Comparison of ENCODE assay signal across 19 cellular contexts in the genomic region with DNA sequence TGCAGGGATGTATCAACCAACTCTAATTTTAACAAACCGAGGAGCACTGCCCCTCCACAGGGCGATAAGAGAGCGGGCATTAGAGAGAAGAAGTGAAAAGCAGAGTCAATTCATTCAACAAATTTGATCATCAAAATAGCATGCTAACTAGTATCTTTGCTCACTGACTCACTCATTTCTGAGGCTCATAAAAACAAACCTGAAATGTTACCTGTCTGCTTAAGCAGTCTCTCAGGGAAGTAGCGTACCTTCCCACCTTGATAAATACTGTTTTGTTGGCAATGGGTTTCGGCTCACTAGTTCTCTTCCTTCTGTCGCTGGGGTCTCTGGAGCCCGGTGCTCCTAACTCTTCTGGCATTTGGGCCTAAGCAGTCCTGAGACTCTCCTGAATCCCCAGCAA.
A peak's percentile ranks its signal among the peaks of the same experiment; 100 is the strongest.
DNase-seq lines count a peak whose midpoint lies in the region; ATAC-seq, FAIRE-seq and TF ChIP-seq lines count a peak whose summit lies in the region.
"Had no signal": no experiment of that assay in that cellular context is flagged by ENCODE, and none has a peak within 500 bp of the region (broad histone marks: within the 10 kb centered on the region; RNA-seq: fewer than 3 reads in every experiment).

No MANE protein-coding gene starts in this region.

- H3K79me2 ChIP-seq in GM23338 (replicated peaks; ENCODE audit: insufficient read depth) (no peaks in the 10 kb centered on the region), PC-3 (ENCODE audit: low read length) (no peaks in the 10 kb centered on the region)

- intact Hi-C loops in PC-3 (cut with micrococcal nuclease) (no loop called here), aorta (cut with DNase I) (no loop called here), pancreas (cut with DNase I) (no loop called here)

- no peaks in the 10 kb centered on the region for H3F3A ChIP-seq in GM23338 (replicated peaks; ENCODE audit: low read depth)
- H3F3A ChIP-seq in PC-3 (ENCODE audit: low read length, unreplicated experiment): no peaks in the 10 kb centered on the region

- 94 to 95% methylated on average over 7 of the region's 7 CpGs for WGBS in aorta, 2 donors
- WGBS in pancreas, 2 donors: 88 to 93% methylated on average over 7 of the region's 7 CpGs

- no peak overlapping the region for H3K4me2 ChIP-seq in GM23338
- peak overlapping the region; percentile 19 for H3K4me2 ChIP-seq in PC-3 (ENCODE audit: low read length)

- peaks cover 20% of the 10 kb centered on the region for H3K4me1 Mint-ChIP-seq in GM23338
- H3K4me1 Mint-ChIP-seq: CD4-positive, CD25-positive, alpha-beta regulatory T cell had no signal

- TF ChIP-seq CTCF in GM23338 (conservative IDR thresholded peaks at IDR 0.05; ENCODE audit: low read depth in 2 of 2) (no peak), PC-3 (conservative IDR thresholded peaks at IDR 0.05; ENCODE audit: low read depth, low read length) (no peak), pancreas (IDR thresholded peaks at IDR 0.05) (no peak)

- H3K36me3 ChIP-seq in GM23338 (ENCODE audit: insufficient read depth): no peaks in the 10 kb centered on the region
- no peaks in the 10 kb centered on the region for H3K36me3 ChIP-seq in PC-3 (ENCODE audit: low read depth, low read length)
- H3K36me3 ChIP-seq in aorta (ENCODE audit: control insufficient read depth in 1 of 2, insufficient read depth in 2 of 2, low read length in 1 of 2): no peaks in the 10 kb centered on the region
- H3K36me3 ChIP-seq in pancreas: no peaks in the 10 kb centered on the region

- H3K27ac ChIP-seq in GM23338 (ENCODE audit: low read depth) (no peak overlapping the region), PC-3 (ENCODE audit: low read length) (peak overlapping the region; percentile 63), epithelial cell of prostate (no peak overlapping the region), aorta (ENCODE audit: low read depth in 1 of 2, low read length in 2 of 2) (no peak overlapping the region), pancreas (no peak overlapping the region)
- H3K27ac ChIP-seq: GM23248 had no signal

- no TSS peak for BruUV-seq in PC-3 (replicated peaks; lab: Mats Ljungman, UMichigan)

- CTCF ChIA-PET in PC-3 (lab: Charles Lee): no interaction called here

- DNase-seq in GM23338 (ENCODE audit: low spot score) (no peak), PC-3 (peak; percentile 68), epithelial cell of prostate (ENCODE audit: low read depth, low spot score) (peak; percentile 43), aorta (no peak), pancreas (no peak), Kasumi-1 (lab: John Stamatoyannopoulos, UW) (no peak)
- DNase-seq: 8988T; C1 segment of cervical spinal cord; CD4-positive, CD25-positive, alpha-beta regulatory T cell; CD8-positive, alpha-beta T cell; DMS153; DND-41; GM23248; H9 had no signal

- H3K27me3 Mint-ChIP-seq in GM23338 (ENCODE audit: insufficient read depth, low read depth, poor library complexity): no peaks in the 10 kb centered on the region
- H3K27me3 Mint-ChIP-seq: CD4-positive, CD25-positive, alpha-beta regulatory T cell had no signal

- H3K9me3 Mint-ChIP-seq in GM23338: no peaks in the 10 kb centered on the region
- H3K9me3 Mint-ChIP-seq: CD8-positive, alpha-beta T cell had no signal

- ATAC-seq in GM23338: no peak
- ATAC-seq in PC-3: peak; percentile 57; the same call in 1 of the 2 replicates
- peak; percentile 22 for ATAC-seq in aorta (ENCODE audit: low FRiP score)
- ATAC-seq in pancreas: no peak
- ATAC-seq in GM21526 (IDR thresholded peaks at IDR 0.05; ENCODE audit: low FRiP score, unreplicated experiment): no peak
- ATAC-seq: CD8-positive, alpha-beta T cell; HCT116 had no signal

- peak overlapping the region; percentile 26; the same call in 1 of the 2 replicates for H2AFZ ChIP-seq in GM23338
- peak overlapping the region; percentile 66 for H2AFZ ChIP-seq in PC-3 (ENCODE audit: low read length)
- H2AFZ ChIP-seq: GM23248 had no signal

- H3K9me2 ChIP-seq in GM23338 (ENCODE audit: insufficient read depth) (0 out of 2 replicates have a peak, but pooled peaks cover 4% of the 10 kb centered on the region), PC-3 (replicated peaks; ENCODE audit: low read length) (no peaks in the 10 kb centered on the region)

- no peak overlapping the region for H3K4me3 Mint-ChIP-seq in GM23338
- H3K4me3 Mint-ChIP-seq: CD4-positive, CD25-positive, alpha-beta regulatory T cell; CD8-positive, alpha-beta T cell; H9 had no signal

- H4K20me1 ChIP-seq in GM23338 (replicated peaks; ENCODE audit: insufficient read depth) (no peaks in the 10 kb centered on the region), PC-3 (ENCODE audit: low read length) (no peaks in the 10 kb centered on the region)

- H3K9me3 ChIP-seq in PC-3 (ENCODE audit: low read length) (no peaks in the 10 kb centered on the region), aorta (ENCODE audit: control insufficient read depth, low read length) (no peaks in the 10 kb centered on the region), pancreas (no peaks in the 10 kb centered on the region)
- H3K9me3 ChIP-seq: Caco-2 had no signal

- H3K36me3 Mint-ChIP-seq in GM23338 (ENCODE audit: low read depth): no peaks in the 10 kb centered on the region
- H3K36me3 Mint-ChIP-seq: CD4-positive, CD25-positive, alpha-beta regulatory T cell; CD8-positive, alpha-beta T cell had no signal

- no peak for FAIRE-seq in pancreas (lab: Jason Lieb, UNC)
- FAIRE-seq: G401.6, GM12892 had no signal

- H3K4me3 ChIP-seq in GM23338 (no peak overlapping the region), PC-3 (ENCODE audit: low read length) (no peak overlapping the region), aorta (ENCODE audit: low read length in 2 of 2) (no peak overlapping the region), pancreas (no peak overlapping the region)
- H3K4me3 ChIP-seq: GM23248 had no signal

- no peaks in the 10 kb centered on the region for H3K27me3 ChIP-seq in GM23338 (ENCODE audit: insufficient read depth)
- H3K27me3 ChIP-seq in PC-3 (ENCODE audit: low read length): no peaks in the 10 kb centered on the region
- H3K27me3 ChIP-seq in aorta (ENCODE audit: control insufficient read depth in 1 of 2, insufficient read depth in 2 of 2, low read length in 1 of 2): no peaks in the 10 kb centered on the region
- no peaks in the 10 kb centered on the region for H3K27me3 ChIP-seq in pancreas

- no peak overlapping the region for H3K27ac Mint-ChIP-seq in GM23338
- H3K27ac Mint-ChIP-seq: CD8-positive, alpha-beta T cell had no signal

- POLR2A ChIA-PET in PC-3 (lab: Charles Lee; ENCODE audit: unreplicated experiment): no interaction called here

- H3K4me1 ChIP-seq in GM23338 (ENCODE audit: insufficient read depth): peaks cover 15% of the 10 kb centered on the region
- H3K4me1 ChIP-seq in PC-3 (ENCODE audit: insufficient read depth, low read length): peaks cover 14% of the 10 kb centered on the region
- no peaks in the 10 kb centered on the region for H3K4me1 ChIP-seq in aorta (ENCODE audit: control insufficient read depth in 1 of 2, insufficient read depth in 2 of 2, low read length in 2 of 2)
- H3K4me1 ChIP-seq in pancreas: peaks cover 0 to 7% (median 0%) of the 10 kb centered on the region in 3 donors

- no peak overlapping the region; the same call in 1 of the 2 replicates for H3K9ac ChIP-seq in PC-3 (ENCODE audit: low read length)
- H3K9ac ChIP-seq: GM23248 had no signal

TF ChIP-seq in GM23338, 12 proteins besides CTCF, POLR2A, EP300 and RAD21 (continues in another document):
- TF ChIP-seq POLR2AphosphoS5 (IDR thresholded peaks at IDR 0.05; ENCODE audit: low read depth): no peak
- TF ChIP-seq, protein P1, sequence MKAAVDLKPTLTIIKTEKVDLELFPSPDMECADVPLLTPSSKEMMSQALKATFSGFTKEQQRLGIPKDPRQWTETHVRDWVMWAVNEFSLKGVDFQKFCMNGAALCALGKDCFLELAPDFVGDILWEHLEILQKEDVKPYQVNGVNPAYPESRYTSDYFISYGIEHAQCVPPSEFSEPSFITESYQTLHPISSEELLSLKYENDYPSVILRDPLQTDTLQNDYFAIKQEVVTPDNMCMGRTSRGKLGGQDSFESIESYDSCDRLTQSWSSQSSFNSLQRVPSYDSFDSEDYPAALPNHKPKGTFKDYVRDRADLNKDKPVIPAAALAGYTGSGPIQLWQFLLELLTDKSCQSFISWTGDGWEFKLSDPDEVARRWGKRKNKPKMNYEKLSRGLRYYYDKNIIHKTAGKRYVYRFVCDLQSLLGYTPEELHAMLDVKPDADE (IDR thresholded peaks at IDR 0.05): no peak
- no peak for TF ChIP-seq NANOG (IDR thresholded peaks at IDR 0.05; ENCODE audit: borderline replicate concordance)

Comparison
In these comparisons a context has a peak if more than half of its experiments do, and no peak if none do; other contexts are left out.
1. ATAC-seq: peak in PC-3 (single experiment) and aorta (single experiment); none in GM23338 (single experiment), pancreas (0 of 4) and GM21526 (single experiment).
2. DNase-seq: peak in PC-3 (single experiment) and epithelial cell of prostate (single experiment); none in GM23338 (single experiment), aorta (0 of 2), pancreas (0 of 6) and Kasumi-1 (0 of 2).